9 cellular contexts compared by ENCODE assay signal in genomic region chr12:11545438-11546330, GRCh38.
A peak's percentile ranks its signal among the peaks of the same experiment; 100 is the strongest.
DNase-seq lines count a peak whose midpoint lies in the region; ATAC-seq, FAIRE-seq and TF ChIP-seq lines count a peak whose summit lies in the region.
"Had no signal": no experiment of that assay in that cellular context is flagged by ENCODE, and none has a peak within 500 bp of the region (broad histone marks: within the 10 kb centered on the region; RNA-seq: fewer than 3 reads in every experiment).

No MANE protein-coding gene starts in this region.

- DNase-seq in GM23338 (ENCODE audit: low spot score) = peak; percentile 30
- DNase-seq in astrocyte (ENCODE audit: low read depth) = no peak
- DNase-seq in stimulated activated CD4-positive, alpha-beta T cell treated with anti-CD3 and anti-CD28 coated beads, TNF-alpha, amount 100 ng/mL, for 48 hours (ENCODE audit: low read depth in 3 of 3) = peak; percentile 10 to 30 (median 22)
- no peak for DNase-seq in NOMO-1 (lab: John Stamatoyannopoulos, UW; ENCODE audit: unreplicated experiment in 2 of 2)
- DNase-seq in middle frontal gyrus (ENCODE audit: extremely low spot score, low spot score) = no peak
- no peak for DNase-seq in HuH-7 (ENCODE audit: low spot score)

- ATAC-seq in GM18505 (IDR thresholded peaks at IDR 0.05; ENCODE audit: unreplicated experiment) = peak; percentile 65
- ATAC-seq in GM23338 = peak; percentile 43; the same call in 2 of the 3 replicates

- peaks cover 3% of the 10 kb centered on the region for H3K27me3 Mint-ChIP-seq in GM23338 (ENCODE audit: insufficient read depth, low read depth, poor library complexity)
- H3K27me3 Mint-ChIP-seq in astrocyte (ENCODE audit: low read depth, unreplicated experiment) = peaks cover 1% of the 10 kb centered on the region

- H3K9me2 ChIP-seq in GM23338 (ENCODE audit: insufficient read depth) (no peaks in the 10 kb centered on the region), OCI-LY1 (ENCODE audit: low read depth, low read length) (no peaks in the 10 kb centered on the region)

- no peak overlapping the region for H3K27ac Mint-ChIP-seq in GM23338
- no peak overlapping the region for H3K27ac Mint-ChIP-seq in astrocyte (ENCODE audit: unreplicated experiment)

- FAIRE-seq in astrocyte (lab: Jason Lieb, UNC) = no peak

- H3K27ac ChIP-seq in GM23338 (ENCODE audit: low read depth) (no peak overlapping the region), OCI-LY1 (ENCODE audit: low read depth, low read length, poor library complexity, severe bottlenecking) (no peak overlapping the region), astrocyte (ENCODE audit: low read depth, low read length) (no peak overlapping the region)
- H3K27ac ChIP-seq: SJSA1 had no signal

- H2AFZ ChIP-seq in GM23338 (peak overlapping the region; percentile 94), OCI-LY1 (ENCODE audit: low read length) (no peak overlapping the region), astrocyte (ENCODE audit: low read depth, low read length) (peak overlapping the region; percentile 5)

- peak; percentile 14 for TF ChIP-seq POLR2A in GM18505 (IDR thresholded peaks at IDR 0.05; ENCODE audit: borderline replicate concordance, extremely low read depth, insufficient read depth, insufficient read length)

- H3K79me2 ChIP-seq in GM23338 (replicated peaks; ENCODE audit: insufficient read depth) (no peaks in the 10 kb centered on the region), OCI-LY1 (ENCODE audit: insufficient read depth, low read length) (no peaks in the 10 kb centered on the region), astrocyte (ENCODE audit: insufficient read depth, low read length) (no peaks in the 10 kb centered on the region)

- TF ChIP-seq CTCF in GM23338 (conservative IDR thresholded peaks at IDR 0.05; ENCODE audit: low read depth in 2 of 2) = no peak
- TF ChIP-seq CTCF in OCI-LY1 (IDR thresholded peaks at IDR 0.05; ENCODE audit: low read length) = no peak
- no peak for TF ChIP-seq CTCF in astrocyte (IDR thresholded peaks at IDR 0.05; ENCODE audit: insufficient read depth, low read depth, low read length)

- peaks cover 10% of the 10 kb centered on the region for H3K4me1 ChIP-seq in GM23338 (ENCODE audit: insufficient read depth)
- peaks cover 14% of the 10 kb centered on the region for H3K4me1 ChIP-seq in OCI-LY1 (ENCODE audit: insufficient read depth, low read length, severe bottlenecking)
- peaks cover 4% of the 10 kb centered on the region for H3K4me1 ChIP-seq in astrocyte (ENCODE audit: insufficient read depth, low read length)
- H3K4me1 ChIP-seq: SJSA1 had no signal

- H3K36me3 Mint-ChIP-seq in GM23338 (ENCODE audit: low read depth) = no peaks in the 10 kb centered on the region
- H3K36me3 Mint-ChIP-seq in astrocyte (ENCODE audit: low read depth, unreplicated experiment) = no peaks in the 10 kb centered on the region

- no peaks in the 10 kb centered on the region for H3K36me3 ChIP-seq in GM23338 (ENCODE audit: insufficient read depth)
- no peaks in the 10 kb centered on the region for H3K36me3 ChIP-seq in OCI-LY1 (ENCODE audit: insufficient read depth, low read length)
- H3K36me3 ChIP-seq in astrocyte (ENCODE audit: insufficient read depth, low read length) = no peaks in the 10 kb centered on the region
- H3K36me3 ChIP-seq: SJSA1 had no signal

- H3K9me3 ChIP-seq in OCI-LY1 (ENCODE audit: low read length) (no peaks in the 10 kb centered on the region), astrocyte (ENCODE audit: insufficient read depth, low read depth, low read length) (no peaks in the 10 kb centered on the region)
- H3K9me3 ChIP-seq: SJSA1 had no signal

- H3K9me3 Mint-ChIP-seq in GM23338 (no peaks in the 10 kb centered on the region; the same call in 2 of the 3 replicates), astrocyte (ENCODE audit: unreplicated experiment) (peaks cover 4% of the 10 kb centered on the region)

- peak overlapping the region; percentile 62; the same call in 1 of the 2 replicates for H3K4me2 ChIP-seq in GM23338
- 0 out of 2 replicates have a peak overlapping the region, but pooled peaks have one; percentile 0 for H3K4me2 ChIP-seq in OCI-LY1 (ENCODE audit: low read length)
- H3K4me2 ChIP-seq in astrocyte (ENCODE audit: low read length) = no peak overlapping the region

- no peak overlapping the region for H3K4me3 ChIP-seq in GM23338
- H3K4me3 ChIP-seq in OCI-LY1 (ENCODE audit: low read depth, low read length, poor library complexity, severe bottlenecking) = no peak overlapping the region
- no peak overlapping the region for H3K4me3 ChIP-seq in astrocyte (ENCODE audit: insufficient read depth, low read depth, low read length)
- H3K4me3 ChIP-seq: SJSA1 had no signal

- peaks cover 13% of the 10 kb centered on the region for H3K4me1 Mint-ChIP-seq in GM23338
- H3K4me1 Mint-ChIP-seq in astrocyte (ENCODE audit: low read depth, unreplicated experiment) = peaks cover 14% of the 10 kb centered on the region

- H3K4me3 Mint-ChIP-seq in GM23338 (no peak overlapping the region), astrocyte (ENCODE audit: unreplicated experiment) (no peak overlapping the region)

- no peak overlapping the region for H3K9ac ChIP-seq in OCI-LY1 (ENCODE audit: low read length)
- no peak overlapping the region for H3K9ac ChIP-seq in astrocyte (ENCODE audit: low read length)

- H3K27me3 ChIP-seq in GM23338 (ENCODE audit: insufficient read depth) = no peaks in the 10 kb centered on the region
- no peaks in the 10 kb centered on the region for H3K27me3 ChIP-seq in OCI-LY1 (ENCODE audit: insufficient read depth, low read length)
- peaks cover 3% of the 10 kb centered on the region for H3K27me3 ChIP-seq in astrocyte (ENCODE audit: insufficient read depth, low read length)
- H3K27me3 ChIP-seq: SJSA1 had no signal

- H3F3A ChIP-seq in GM23338 (replicated peaks; ENCODE audit: low read depth) (no peaks in the 10 kb centered on the region), OCI-LY1 (ENCODE audit: insufficient read depth, low read length) (no peaks in the 10 kb centered on the region)

- H4K20me1 ChIP-seq in GM23338 (replicated peaks; ENCODE audit: insufficient read depth) (no peaks in the 10 kb centered on the region; the same call in 1 of the 2 replicates), OCI-LY1 (ENCODE audit: insufficient read depth, low read length) (no peaks in the 10 kb centered on the region), astrocyte (ENCODE audit: insufficient read depth, low read length) (no peaks in the 10 kb centered on the region)

TF ChIP-seq in GM23338, 12 proteins besides CTCF, POLR2A, EP300 and RAD21:
- TF ChIP-seq POLR2AphosphoS5 (IDR thresholded peaks at IDR 0.05; ENCODE audit: low read depth) = no peak
- TF ChIP-seq EZH2phosphoT487 (IDR thresholded peaks at IDR 0.05; ENCODE audit: unreplicated experiment) = no peak
- no peak for TF ChIP-seq ZNF114 (CRISPR knock-in tag; IDR thresholded peaks at IDR 0.05)
- TF ChIP-seq REST (IDR thresholded peaks at IDR 0.05; ENCODE audit: unreplicated experiment) = no peak
- no peak for TF ChIP-seq JUNB (IDR thresholded peaks at IDR 0.05; ENCODE audit: unreplicated experiment)

Comparison
In these comparisons a context has a peak if more than half of its experiments do, and no peak if none do; other contexts are left out.
1. DNase-seq: peak in GM23338 (single experiment) and stimulated activated CD4-positive, alpha-beta T cell treated with anti-CD3 and anti-CD28 coated beads, TNF-alpha, amount 100 ng/mL, for 48 hours (3 of 3); none in astrocyte (single experiment), NOMO-1 (0 of 2), middle frontal gyrus (single experiment) and HuH-7 (single experiment).